In genomic region chr16:19513377-19514053, GRCh38 we compare ENCODE assay signal across 17 cellular contexts. TPM values are rescaled to one million over a fixed set of nuclear protein-coding genes. Genes with fewer than 3 reads are reported as not detected.
A peak's percentile ranks its signal among the peaks of the same experiment; 100 is the strongest.
DNase-seq lines count a peak whose midpoint lies in the region; ATAC-seq, FAIRE-seq and TF ChIP-seq lines count a peak whose summit lies in the region.
"Had no signal": no experiment of that assay in that cellular context is flagged by ENCODE, and none has a peak within 500 bp of the region (broad histone marks: within the 10 kb centered on the region; RNA-seq: fewer than 3 reads in every experiment).

No MANE protein-coding gene starts in this region.

- DNase-seq in GM19239 (ENCODE audit: insufficient read length, low spot score) (no peak), Peyer's patch (no peak), fibroblast of peridontal ligament (ENCODE audit: extremely low read depth) (peak; percentile 58), pancreas (no peak), T-helper 2 cell (no peak), HEK293T (ENCODE audit: extremely low spot score) (no peak)
- DNase-seq in stimulated activated CD4-positive, alpha-beta T cell treated with anti-CD3 and anti-CD28 coated beads, Interleukin-4, amount 100 ng/mL, for 24 hours = no peak
- DNase-seq: activated CD4-positive, alpha-beta T cell treated with anti-CD3 and anti-CD28 coated beads for 48 hours; hippocampal formation; NCI-H1105; NCI-H748 treated with DMSO at 0.1 percent for 48 hours; psoas muscle; stimulated activated naive CD8-positive, alpha-beta T cell treated with anti-CD3 and anti-CD28 coated beads, Interleukin-15, amount 100 ng/mL, for 72 hours had no signal

- intact Hi-C loops in pancreas (cut with DNase I) = loop anchor here in 1 of 3 donors (10.0 kb wide), 1 partner anchor 419 kb away; no protein-coding TSS in a partner anchor

- H3K4me3 ChIP-seq in Peyer's patch (no peak overlapping the region), pancreas (no peak overlapping the region)
- H3K4me3 ChIP-seq: psoas muscle had no signal

- 82 to 85% methylated on average over 4 of the region's 4 CpGs for WGBS in pancreas, 2 donors

- H3K36me3 ChIP-seq in Peyer's patch (peaks cover 0 to 25% (median 0%) of the 10 kb centered on the region in 3 donors), pancreas (peaks cover 0 to 22% (median 7%) of the 10 kb centered on the region in 3 donors)

- ATAC-seq in pancreas (peak in 3 of 4 donors; percentile 51 to 74 (median 67)), HG02610 (IDR thresholded peaks at IDR 0.05; ENCODE audit: unreplicated experiment) (no peak)
- ATAC-seq: psoas muscle; SK-N-SH treated with all-trans-retinoic acid at 6 μM for 48 hours; stimulated activated naive CD8-positive, alpha-beta T cell treated with anti-CD3 and anti-CD28 coated beads, Interleukin-15, amount 100 ng/mL, for 72 hours had no signal

- CTCF ChIA-PET in HEK293T (lab: Yijun Ruan, JAX) = no interaction called here

- H3K27me3 ChIP-seq in Peyer's patch = no peaks in the 10 kb centered on the region
- no peaks in the 10 kb centered on the region for H3K27me3 ChIP-seq in pancreas

- POLR2A ChIA-PET in HEK293T (lab: Yijun Ruan, JAX) = no interaction called here

- FAIRE-seq in GM19239 (lab: Jason Lieb, UNC) = peak; percentile 71
- peak; percentile 97 for FAIRE-seq in pancreas (lab: Jason Lieb, UNC)
- FAIRE-seq: G401.6 had no signal

- H3K27ac ChIP-seq in Peyer's patch = peak overlapping the region in 3 of 4 donors; percentile 12 to 68 (median 43)
- peak overlapping the region in 1 of 4 donors; percentile 17 for H3K27ac ChIP-seq in pancreas
- H3K27ac ChIP-seq: C4-2B, psoas muscle had no signal

- TF ChIP-seq POLR2A in Peyer's patch (IDR thresholded peaks at IDR 0.05) = no peak

- H3K9me3 ChIP-seq in Peyer's patch (no peaks in the 10 kb centered on the region), pancreas (no peaks in the 10 kb centered on the region)
- H3K9me3 ChIP-seq: psoas muscle had no signal

- TF ChIP-seq CTCF in Peyer's patch (IDR thresholded peaks at IDR 0.05) (peak in 2 of 6 experiments; percentile 22 to 43), pancreas (IDR thresholded peaks at IDR 0.05) (no peak)

- H3K4me1 ChIP-seq in Peyer's patch (peaks cover 0 to 29% (median 3%) of the 10 kb centered on the region in 4 donors), pancreas (peaks cover 0 to 15% (median 0%) of the 10 kb centered on the region in 3 donors)
- H3K4me1 ChIP-seq: psoas muscle had no signal

TF ChIP-seq in HEK293T, 16 proteins besides CTCF, POLR2A, EP300 and RAD21:
- TF ChIP-seq FOXK2 (IDR thresholded peaks at IDR 0.05) = no peak
- no peak for TF ChIP-seq FOXA1 (IDR thresholded peaks at IDR 0.05)
- TF ChIP-seq ELF4 (IDR thresholded peaks at IDR 0.05) = no peak
- TF ChIP-seq HDGF (IDR thresholded peaks at IDR 0.05; ENCODE audit: borderline replicate concordance) = no peak
- TF ChIP-seq ARNT (IDR thresholded peaks at IDR 0.05) = no peak
- TF ChIP-seq TARDBP (IDR thresholded peaks at IDR 0.05) = no peak
- no peak for TF ChIP-seq SP1 (IDR thresholded peaks at IDR 0.05)
- TF ChIP-seq L3MBTL2 (conservative IDR thresholded peaks at IDR 0.05) = no peak
- no peak for TF ChIP-seq LEF1 (IDR thresholded peaks at IDR 0.05; ENCODE audit: borderline replicate concordance)
- no peak for TF ChIP-seq FOXM1 (IDR thresholded peaks at IDR 0.05; ENCODE audit: borderline replicate concordance)
- no peak for TF ChIP-seq NFRKB (IDR thresholded peaks at IDR 0.05)
- TF ChIP-seq CTBP1 (IDR thresholded peaks at IDR 0.05; ENCODE audit: borderline replicate concordance) = no peak
- TF ChIP-seq SUZ12 (IDR thresholded peaks at IDR 0.05) = no peak
TF ChIP-seq in HEK293T: peak in this region for 0.

RNA-seq across cellular contexts. Expression of gene GDE1, which starts 8.4 kb away (rescaled TPM):
- 10 to 100 TPM; 39.6 to 82.8 (median 59.4) TPM for total RNA-seq in Peyer's patch
- total RNA-seq in pancreas = 10 to 100 TPM; 23.3 to 39.4 (median 28.2) TPM
- polyA plus RNA-seq in pancreas = 10 to 100 TPM; 14.3 to 18.2 TPM

RNA-seq across cellular contexts. Expression of gene CCP110, which starts 10.2 kb away (rescaled TPM):
- total RNA-seq in Peyer's patch (10 to 100 TPM; 12.4 to 21.5 (median 15.6) TPM), pancreas (1 to 10 TPM; 4.3 to 7.9 (median 5.4) TPM)
- polyA plus RNA-seq in pancreas = 1 to 10 TPM; 2.7 to 4.8 TPM

RNA-seq across cellular contexts. Expression of gene VPS35L, which starts 42.0 kb away (rescaled TPM):
- 10 to 100 TPM; 35.2 to 71.8 (median 45.2) TPM for total RNA-seq in Peyer's patch
- total RNA-seq in pancreas = 10 to 100 TPM; 15.2 to 35.3 (median 21.5) TPM
- polyA plus RNA-seq in pancreas = 10 to 100 TPM; 22.2 to 23.8 TPM
